In genomic region chr19:29861575-29861974, GRCh38 we compare ENCODE assay signal across 25 cellular contexts. TPM values are rescaled to one million over a fixed set of nuclear protein-coding genes. Genes with fewer than 3 reads are reported as not detected.
A peak's percentile ranks its signal among the peaks of the same experiment; 100 is the strongest.
DNase-seq lines count a peak whose midpoint lies in the region; ATAC-seq, FAIRE-seq and TF ChIP-seq lines count a peak whose summit lies in the region.
"Had no signal": no experiment of that assay in that cellular context is flagged by ENCODE, and none has a peak within 500 bp of the region (broad histone marks: within the 10 kb centered on the region; RNA-seq: fewer than 3 reads in every experiment).

No MANE protein-coding gene starts in this region.

- H3K9me2 ChIP-seq in Karpas-422 (replicated peaks; ENCODE audit: insufficient read depth, low read length): no peaks in the 10 kb centered on the region

- H3K36me3 ChIP-seq in Karpas-422 (ENCODE audit: insufficient read depth, low read length) (no peaks in the 10 kb centered on the region), HepG2 (replicated peaks in 1 of 2; ENCODE audit: control insufficient read depth in 1 of 2, insufficient read depth in 2 of 2, low read length in 2 of 2) (no peaks in the 10 kb centered on the region), spleen (no peaks in the 10 kb centered on the region)
- H3K36me3 ChIP-seq: BE2C; BLaER1 treated with 17β-estradiol and CSF1 and Interleukin-3, amounts not matched to agents 10 nM and 100 nM had no signal

- 45% methylated on average over 7 of the region's 7 CpGs for WGBS in HepG2 (ENCODE audit: low lambda C conversion rate)
- 80 to 91% (median 86%) methylated on average over 7 of the region's 7 CpGs for WGBS in spleen, 5 donors

- H3K4me3 Mint-ChIP-seq in CD14-positive monocyte: no peak overlapping the region
- no peak overlapping the region for H3K4me3 Mint-ChIP-seq in endothelial cell (ENCODE audit: unreplicated experiment)
- H3K4me3 Mint-ChIP-seq: CD4-positive, alpha-beta memory T cell; GM23338; H9; HFFc6 had no signal

- H3K27ac ChIP-seq in Karpas-422 (ENCODE audit: low read length): no peak overlapping the region
- no peak overlapping the region for H3K27ac ChIP-seq in HepG2 (ENCODE audit: extremely low read length, insufficient read depth, low read length)
- no peak overlapping the region for H3K27ac ChIP-seq in spleen
- H3K27ac ChIP-seq: A549; BLaER1 treated with 17β-estradiol and CSF1 and Interleukin-3, amounts not matched to agents 10 nM and 100 nM had no signal

- H3K27me3 ChIP-seq in Karpas-422 (ENCODE audit: low read length): no peaks in the 10 kb centered on the region
- H3K27me3 ChIP-seq in HepG2 (ENCODE audit: control insufficient read depth in 1 of 2, insufficient read depth in 2 of 2, low read length in 2 of 2): peaks cover 0 to 23% of the 10 kb centered on the region in 2 experiments
- H3K27me3 ChIP-seq in spleen (replicated peaks in 1 of 7): peaks cover 0 to 44% (median 4%) of the 10 kb centered on the region in 7 donors
- H3K27me3 ChIP-seq: BLaER1 treated with 17β-estradiol and CSF1 and Interleukin-3, amounts not matched to agents 10 nM and 100 nM had no signal

- H3K27me3 Mint-ChIP-seq in CD14-positive monocyte (ENCODE audit: low read depth in 3 of 3) (peaks cover 5 to 19% (median 5%) of the 10 kb centered on the region in 3 donors), endothelial cell (ENCODE audit: unreplicated experiment) (peaks cover 9% of the 10 kb centered on the region)

- no TSS peak for BruUV-seq in HepG2 (replicated peaks; lab: Mats Ljungman, UMichigan)

- H3K4me3 ChIP-seq in Karpas-422 (ENCODE audit: low read length) (no peak overlapping the region), HepG2 (replicated peaks in 1 of 3; ENCODE audit: insufficient read depth in 1 of 3, low read depth in 2 of 3, low read length in 3 of 3) (no peak overlapping the region), spleen (no peak overlapping the region)
- H3K4me3 ChIP-seq: A549; BLaER1 treated with 17β-estradiol and CSF1 and Interleukin-3, amounts not matched to agents 10 nM and 100 nM; GM23338 had no signal

- TF ChIP-seq CTCF in CD14-positive monocyte (IDR thresholded peaks at IDR 0.05) (no peak), HepG2 (CRISPR knock-in tag; IDR thresholded peaks at IDR 0.05) (no peak), spleen (IDR thresholded peaks at IDR 0.05 in 8 of 11, conservative IDR thresholded peaks at IDR 0.05 in 3 of 11) (no peak), endothelial cell (IDR thresholded peaks at IDR 0.05; ENCODE audit: unreplicated experiment) (no peak)

- FAIRE-seq in HepG2 (lab: Jason Lieb, UNC) (no peak), RCC 7860 (lab: Jason Lieb, UNC) (no peak)
- FAIRE-seq: GM12891, GM18507 had no signal

- H3K36me3 Mint-ChIP-seq in CD14-positive monocyte (no peaks in the 10 kb centered on the region), endothelial cell (ENCODE audit: low read depth, unreplicated experiment) (no peaks in the 10 kb centered on the region)
- H3K36me3 Mint-ChIP-seq: CD4-positive, alpha-beta memory T cell had no signal

- TF ChIP-seq POLR2A in HepG2 (IDR thresholded peaks at IDR 0.05; ENCODE audit: insufficient read depth in 1 of 2, low read depth in 2 of 2, low read length in 2 of 2) (no peak), spleen (IDR thresholded peaks at IDR 0.05) (no peak)

- no peak for ATAC-seq in HepG2
- ATAC-seq: GM23338, HCT116 had no signal

- no peaks in the 10 kb centered on the region for H3K9me3 ChIP-seq in Karpas-422 (ENCODE audit: low read length)
- H3K9me3 ChIP-seq in HepG2 (ENCODE audit: low read length): no peaks in the 10 kb centered on the region
- peaks cover 0 to 1% (median 0%) of the 10 kb centered on the region in 8 donors for H3K9me3 ChIP-seq in spleen
- H3K9me3 ChIP-seq: BE2C had no signal

- no peaks in the 10 kb centered on the region for H3K79me2 ChIP-seq in Karpas-422 (ENCODE audit: low read length)
- H3K79me2 ChIP-seq in HepG2 (ENCODE audit: insufficient read depth, low read length): no peaks in the 10 kb centered on the region

- CTCF ChIA-PET in HepG2 (lab: Yijun Ruan, JAX; ENCODE audit: low intra/inter-chr PET ratio, low total read pairs): no interaction called here

- in situ Hi-C loops in HepG2 (cut with HindIII; ENCODE audit: extremely low pct_ligation_motif_present, low pct_unique_long_range_greater_than_20kb): no loop called here

- H3K27ac Mint-ChIP-seq in CD14-positive monocyte: no peak overlapping the region
- no peak overlapping the region for H3K27ac Mint-ChIP-seq in endothelial cell (ENCODE audit: unreplicated experiment)
- H3K27ac Mint-ChIP-seq: CD4-positive, alpha-beta memory T cell; GM23338; H9; HFFc6 had no signal

- DNase-seq in CD14-positive monocyte (ENCODE audit: low spot score) (peak; percentile 37), Karpas-422 (peak; percentile 9), HepG2 (ENCODE audit: low spot score) (no peak), spleen (peak; percentile 29), RCC 7860 (ENCODE audit: low spot score) (no peak), endothelial cell (ENCODE audit: low spot score) (no peak), cardiac septum (ENCODE audit: low spot score) (no peak)
- DNase-seq: 8988T; ACHN; AML-193; BE2C; Calu3; CD4-positive, alpha-beta memory T cell; COR-L47; DMS53; DMS79 treated with DMSO at 0.1 percent for 48 hours; GF-D8; H9; HFFc6 had no signal

- no peak for TF ChIP-seq EP300 in HepG2 (IDR thresholded peaks at IDR 0.05; ENCODE audit: low read depth in 2 of 2, low read length in 2 of 2)
- no peak for TF ChIP-seq EP300 in HepG2 (CRISPR knock-in tag; IDR thresholded peaks at IDR 0.05; ENCODE audit: borderline replicate concordance)

- H3K4me2 ChIP-seq in Karpas-422 (ENCODE audit: low read depth, low read length, poor library complexity, severe bottlenecking) (no peak overlapping the region), HepG2 (ENCODE audit: low read depth, low read length) (no peak overlapping the region)
- H3K4me2 ChIP-seq: A549, GM23338 had no signal

- no peak for TF ChIP-seq RAD21 in HepG2 (CRISPR knock-in tag; IDR thresholded peaks at IDR 0.05)

- H3K9ac ChIP-seq in Karpas-422 (ENCODE audit: low read length) (no peak overlapping the region), HepG2 (ENCODE audit: insufficient read depth, low read depth, low read length) (no peak overlapping the region)
- H3K9ac ChIP-seq: BLaER1 treated with 17β-estradiol and CSF1 and Interleukin-3, amounts not matched to agents 10 nM and 100 nM had no signal

- H4K20me1 ChIP-seq in Karpas-422 (ENCODE audit: insufficient read depth, low read depth, low read length) (no peaks in the 10 kb centered on the region), HepG2 (ENCODE audit: insufficient read depth, low read length) (no peaks in the 10 kb centered on the region)
- H4K20me1 ChIP-seq: BLaER1 treated with 17β-estradiol and CSF1 and Interleukin-3, amounts not matched to agents 10 nM and 100 nM had no signal

- H3K4me1 ChIP-seq in Karpas-422 (ENCODE audit: low read length): peaks cover 6% of the 10 kb centered on the region
- no peaks in the 10 kb centered on the region for H3K4me1 ChIP-seq in HepG2 (ENCODE audit: insufficient read depth, low read length)
- peaks cover 0 to 6% (median 0%) of the 10 kb centered on the region in 6 donors for H3K4me1 ChIP-seq in spleen
- H3K4me1 ChIP-seq: A549, BE2C had no signal

- H3K4me1 Mint-ChIP-seq in CD14-positive monocyte (peaks cover 7% of the 10 kb centered on the region), endothelial cell (ENCODE audit: unreplicated experiment) (no peaks in the 10 kb centered on the region)
- H3K4me1 Mint-ChIP-seq: CD4-positive, alpha-beta memory T cell had no signal

- intact Hi-C loops in CD14-positive monocyte (cut with micrococcal nuclease) (no loop called here), HepG2 (cut with micrococcal nuclease; ENCODE audit: unreplicated experiment) (no loop called here), spleen (cut with DNase I; ENCODE audit: low total_unique reads) (no loop called here), cardiac septum (cut with DNase I) (no loop called here)

- H2AFZ ChIP-seq in Karpas-422 (ENCODE audit: low read length) (no peak overlapping the region), HepG2 (ENCODE audit: low read length) (no peak overlapping the region)
- H2AFZ ChIP-seq: GM23338 had no signal

- H3K9me3 Mint-ChIP-seq in CD14-positive monocyte (peaks cover 0 to 4% (median 1%) of the 10 kb centered on the region in 7 donors), endothelial cell (ENCODE audit: unreplicated experiment) (no peaks in the 10 kb centered on the region)
- H3K9me3 Mint-ChIP-seq: GM23338, HFFc6 had no signal

- POLR2A ChIA-PET in HepG2 (lab: Yijun Ruan, JAX): no interaction called here

TF ChIP-seq in HepG2, 621 proteins besides CTCF, POLR2A, EP300 and RAD21 (continues in another document):
- TF ChIP-seq SMARCC2 (IDR thresholded peaks at IDR 0.05): no peak
- TF ChIP-seq HIVEP1 (CRISPR knock-in tag; IDR thresholded peaks at IDR 0.05): no peak

RNA-seq across cellular contexts. Expression of gene CCNE1, which starts 49.8 kb away (rescaled TPM):
- polyA plus RNA-seq in CD14-positive monocyte: not detected
- 12.0 and 20.1 TPM in 2 replicates for total RNA-seq in Karpas-422 (2014; rRNA removed; shearing (Covaris generic); ENCODE audit: low replicate concordance)
- total RNA-seq in HepG2 (2016; rRNA removed; fragmentation: Illumina TruSeq; extraction: Trizol): 46.9 and 50.6 TPM in 2 replicates
- 38.2 and 42.8 TPM in 2 replicates for total RNA-seq in HepG2 (2016; cell fraction: cytosol; rRNA removed; fragmentation: Illumina TruSeq; extraction: Trizol; ENCODE audit: low read depth)
- total RNA-seq in HepG2 (2016; cell fraction: insoluble cytoplasmic fraction; rRNA removed; fragmentation: Illumina TruSeq; extraction: Trizol): 46.5 and 48.3 TPM in 2 replicates
- total RNA-seq in HepG2 (2016; cell fraction: membrane; rRNA removed; fragmentation: Illumina TruSeq; extraction: Trizol): 68.3 and 74.7 TPM in 2 replicates
- 25.8 and 26.1 TPM in 2 replicates for total RNA-seq in HepG2 (2016; cell fraction: nucleus; rRNA removed; fragmentation: Illumina TruSeq; extraction: Trizol)
- 12.4 and 16.0 TPM in 2 replicates for polyA plus RNA-seq in HepG2 (2011; rRNA removed)
- 13.7 and 13.8 TPM in 2 replicates for polyA plus RNA-seq in HepG2 (2011; cell fraction: cytosol; rRNA removed)
- 12.6 and 14.9 TPM in 2 replicates for polyA plus RNA-seq in HepG2 (2011; cell fraction: nucleus; rRNA removed)
- 9.4 and 15.3 TPM in 2 replicates for polyA plus RNA-seq in HepG2 (2012)
- polyA plus RNA-seq in HepG2 (2016; cell fraction: cytosol; fragmentation: Illumina TruSeq; extraction: Trizol; ENCODE audit: low read depth): 41.9 and 55.0 TPM in 2 replicates
- polyA plus RNA-seq in HepG2 (2016; cell fraction: insoluble cytoplasmic fraction; fragmentation: Illumina TruSeq; extraction: Trizol; ENCODE audit: low read depth): 48.2 and 54.2 TPM in 2 replicates
- 56.6 and 66.9 TPM in 2 replicates for polyA plus RNA-seq in HepG2 (2016; cell fraction: membrane; fragmentation: Illumina TruSeq; extraction: Trizol; ENCODE audit: low read depth)
- polyA plus RNA-seq in HepG2 (2016; cell fraction: nucleus; fragmentation: Illumina TruSeq; extraction: Trizol; ENCODE audit: insufficient read depth, low read depth): 46.3 and 47.1 TPM in 2 replicates
- polyA minus RNA-seq in HepG2 (2011; rRNA and poly(A)+ RNA removed; ENCODE audit: low replicate concordance): 11.3 and 13.3 TPM in 2 replicates
- polyA minus RNA-seq in HepG2 (2011; cell fraction: cytosol; rRNA and poly(A)+ RNA removed): 6.7 and 7.8 TPM in 2 replicates
- 8.7 and 9.8 TPM in 2 replicates for polyA minus RNA-seq in HepG2 (2011; cell fraction: nucleus; rRNA and poly(A)+ RNA removed)
- 1 to 10 TPM; 2.3 to 4.8 (median 4.0) TPM for total RNA-seq in spleen
- 1 to 10 TPM; 3.5 to 4.0 (median 3.9) TPM for polyA plus RNA-seq in spleen
- 2.3 TPM for total RNA-seq in endothelial cell (ENCODE audit: unreplicated experiment)
- 1.9 TPM for total RNA-seq in cardiac septum

Comparison
In these comparisons a context has a peak if more than half of its experiments do, and no peak if none do; other contexts are left out.
1. DNase-seq: peak in CD14-positive monocyte (single experiment), Karpas-422 (single experiment) and spleen (single experiment); none in HepG2 (single experiment), RCC 7860 (single experiment), endothelial cell (single experiment) and cardiac septum (single experiment).